16 cellular contexts compared by ENCODE assay signal in genomic region chr15:86445750-86446149, GRCh38.
DNase-seq lines count a peak whose midpoint lies in the region; ATAC-seq and TF ChIP-seq lines count a peak whose summit lies in the region.
"Had no signal": no experiment of that assay in that cellular context is flagged by ENCODE, and none has a peak within 500 bp of the region (broad histone marks: within the 10 kb centered on the region; RNA-seq: fewer than 3 reads in every experiment).

No MANE protein-coding gene starts in this region.

- H2AFZ ChIP-seq in GM23338 = 0 out of 2 replicates have a peak overlapping the region, but pooled peaks have one; percentile 7

- H4K20me1 ChIP-seq in GM23338 (replicated peaks; ENCODE audit: insufficient read depth) = no peaks in the 10 kb centered on the region

- no peaks in the 10 kb centered on the region for H3K27me3 ChIP-seq in GM23338 (ENCODE audit: insufficient read depth)
- no peaks in the 10 kb centered on the region for H3K27me3 ChIP-seq in body of pancreas
- H3K27me3 ChIP-seq in Caco-2 (replicated peaks; ENCODE audit: control insufficient read depth, insufficient read depth, low read length) = no peaks in the 10 kb centered on the region

- no TSS peak for BruUV-seq in Caco-2 (replicated peaks; lab: Mats Ljungman, UMichigan)

- H3K4me1 Mint-ChIP-seq in GM23338 (no peaks in the 10 kb centered on the region), brain (peaks cover 13% of the 10 kb centered on the region), Caco-2 (ENCODE audit: low read depth, unreplicated experiment) (no peaks in the 10 kb centered on the region)
- H3K4me1 Mint-ChIP-seq in activated T-helper 1 cell treated with anti-CD3 and anti-CD28 coated beads, Interleukin-12 subunit alpha, Interleukin-12 subunit beta, Interleukin-2, Interleukin-4 antibody, amounts not matched to agents 30 ng/mL and 10 ng/mL and 1 ng/mL, durations not matched to agents 14 hours and 24 hours and 36 hours (ENCODE audit: low read depth) = no peaks in the 10 kb centered on the region
- H3K4me1 Mint-ChIP-seq: B cell had no signal

- no peaks in the 10 kb centered on the region for H3K36me3 ChIP-seq in GM23338 (ENCODE audit: insufficient read depth)
- no peaks in the 10 kb centered on the region for H3K36me3 ChIP-seq in body of pancreas (replicated peaks in 1 of 2; ENCODE audit: insufficient read depth in 1 of 2, low read depth in 2 of 2)
- H3K36me3 ChIP-seq in Caco-2 (ENCODE audit: control insufficient read depth, insufficient read depth, low read length) = no peaks in the 10 kb centered on the region

- WGBS in body of pancreas, 2 donors = 49 to 51% methylated on average over 5 of the region's 5 CpGs

- H3K36me3 Mint-ChIP-seq in GM23338 (ENCODE audit: low read depth) = no peaks in the 10 kb centered on the region
- H3K36me3 Mint-ChIP-seq in brain = no peaks in the 10 kb centered on the region
- H3K36me3 Mint-ChIP-seq in activated T-helper 1 cell treated with anti-CD3 and anti-CD28 coated beads, Interleukin-12 subunit alpha, Interleukin-12 subunit beta, Interleukin-2, Interleukin-4 antibody, amounts not matched to agents 30 ng/mL and 10 ng/mL and 1 ng/mL, durations not matched to agents 14 hours and 24 hours and 36 hours (ENCODE audit: low read depth) = no peaks in the 10 kb centered on the region
- H3K36me3 Mint-ChIP-seq in Caco-2 (ENCODE audit: insufficient read depth, unreplicated experiment) = no peaks in the 10 kb centered on the region

- H3K27ac Mint-ChIP-seq in GM23338 (no peak overlapping the region), brain (peak overlapping the region in 3 of 5 experiments; percentile 67 to 89 (median 71)), Caco-2 (ENCODE audit: unreplicated experiment) (no peak overlapping the region)
- no peak overlapping the region for H3K27ac Mint-ChIP-seq in activated T-helper 1 cell treated with anti-CD3 and anti-CD28 coated beads, Interleukin-12 subunit alpha, Interleukin-12 subunit beta, Interleukin-2, Interleukin-4 antibody, amounts not matched to agents 30 ng/mL and 10 ng/mL and 1 ng/mL, durations not matched to agents 14 hours and 24 hours and 36 hours
- H3K27ac Mint-ChIP-seq: B cell; CD4-positive, alpha-beta T cell had no signal

- H3K4me3 Mint-ChIP-seq in GM23338 (no peak overlapping the region), brain (peak overlapping the region in 1 of 5 experiments; percentile 41), Caco-2 (ENCODE audit: unreplicated experiment) (no peak overlapping the region)
- no peak overlapping the region for H3K4me3 Mint-ChIP-seq in activated T-helper 1 cell treated with anti-CD3 and anti-CD28 coated beads, Interleukin-12 subunit alpha, Interleukin-12 subunit beta, Interleukin-2, Interleukin-4 antibody, amounts not matched to agents 30 ng/mL and 10 ng/mL and 1 ng/mL, durations not matched to agents 14 hours and 24 hours and 36 hours
- H3K4me3 Mint-ChIP-seq: B cell; CD4-positive, alpha-beta T cell had no signal

- H3K4me3 ChIP-seq in GM23338 (no peak overlapping the region), body of pancreas (no peak overlapping the region), Caco-2 (ENCODE audit: low read depth, low read length) (no peak overlapping the region)
- H3K4me3 ChIP-seq: K562 had no signal

- H3K27me3 Mint-ChIP-seq in GM23338 (ENCODE audit: insufficient read depth, low read depth, poor library complexity) (no peaks in the 10 kb centered on the region), brain (peaks cover 2% of the 10 kb centered on the region), Caco-2 (ENCODE audit: insufficient read depth, unreplicated experiment) (peaks cover 11% of the 10 kb centered on the region)
- H3K27me3 Mint-ChIP-seq in activated T-helper 1 cell treated with anti-CD3 and anti-CD28 coated beads, Interleukin-12 subunit alpha, Interleukin-12 subunit beta, Interleukin-2, Interleukin-4 antibody, amounts not matched to agents 30 ng/mL and 10 ng/mL and 1 ng/mL, durations not matched to agents 14 hours and 24 hours and 36 hours (ENCODE audit: insufficient read depth) = peaks cover 2% of the 10 kb centered on the region
- H3K27me3 Mint-ChIP-seq: B cell; CD4-positive, alpha-beta T cell had no signal

- DNase-seq in GM23338 (ENCODE audit: low spot score) (no peak), NCI-H524 (lab: John Stamatoyannopoulos, UW) (peak; percentile 99), body of pancreas (no peak), Caco-2 (no peak), epidermal melanocyte (ENCODE audit: insufficient read length, low spot score) (no peak)
- no peak for DNase-seq in activated T-helper 1 cell treated with anti-CD3 and anti-CD28 coated beads, Interleukin-12 subunit alpha, Interleukin-12 subunit beta, Interleukin-2, Interleukin-4 antibody, amounts not matched to agents 30 ng/mL and 10 ng/mL and 1 ng/mL, durations not matched to agents 14 hours and 24 hours and 36 hours (ENCODE audit: low spot score)
- DNase-seq: ACHN; C1 segment of cervical spinal cord; CD4-positive, alpha-beta T cell; DND-41; GDM1 had no signal

- no peaks in the 10 kb centered on the region for H3K4me1 ChIP-seq in GM23338 (ENCODE audit: insufficient read depth)
- H3K4me1 ChIP-seq in body of pancreas = no peaks in the 10 kb centered on the region
- H3K4me1 ChIP-seq in Caco-2 = no peaks in the 10 kb centered on the region

- TF ChIP-seq CTCF in GM23338 (conservative IDR thresholded peaks at IDR 0.05; ENCODE audit: low read depth in 2 of 2) (no peak), brain (conservative IDR thresholded peaks at IDR 0.05) (no peak), body of pancreas (IDR thresholded peaks at IDR 0.05) (no peak), Caco-2 (IDR thresholded peaks at IDR 0.05; ENCODE audit: insufficient read depth in 1 of 2, low read depth in 1 of 2, low read length in 1 of 2, severe bottlenecking in 1 of 2, unreplicated experiment in 1 of 2) (no peak)

- H3K9me3 Mint-ChIP-seq in GM23338 (no peaks in the 10 kb centered on the region), brain (peaks cover 0 to 3% (median 0%) of the 10 kb centered on the region in 5 experiments), Caco-2 (ENCODE audit: unreplicated experiment) (no peaks in the 10 kb centered on the region)
- peaks cover 4% of the 10 kb centered on the region for H3K9me3 Mint-ChIP-seq in activated T-helper 1 cell treated with anti-CD3 and anti-CD28 coated beads, Interleukin-12 subunit alpha, Interleukin-12 subunit beta, Interleukin-2, Interleukin-4 antibody, amounts not matched to agents 30 ng/mL and 10 ng/mL and 1 ng/mL, durations not matched to agents 14 hours and 24 hours and 36 hours
- H3K9me3 Mint-ChIP-seq: CD4-positive, alpha-beta T cell had no signal

- ATAC-seq in GM23338 = no peak
- ATAC-seq in body of pancreas = no peak
- ATAC-seq: HCT116, K562 had no signal

- no peaks in the 10 kb centered on the region for H3K79me2 ChIP-seq in GM23338 (replicated peaks; ENCODE audit: insufficient read depth)

- CTCF ChIA-PET in Caco-2 (lab: Charles Lee) = no interaction called here

- no peaks in the 10 kb centered on the region for H3F3A ChIP-seq in GM23338 (replicated peaks; ENCODE audit: low read depth)

- POLR2A ChIA-PET in Caco-2 (lab: Charles Lee) = no interaction called here

- intact Hi-C loops in activated T-helper 1 cell treated with anti-CD3 and anti-CD28 coated beads, Interleukin-12 subunit alpha, Interleukin-12 subunit beta, Interleukin-2, Interleukin-4 antibody, amounts not matched to agents 30 ng/mL and 10 ng/mL and 1 ng/mL, durations not matched to agents 14 hours and 24 hours and 36 hours (cut with micrococcal nuclease) = no loop called here
- intact Hi-C loops in body of pancreas (cut with DNase I) = no loop called here
- intact Hi-C loops in Caco-2 (cut with micrococcal nuclease; ENCODE audit: unreplicated experiment) = no loop called here

- H3K27ac ChIP-seq in GM23338 (ENCODE audit: low read depth) (no peak overlapping the region), body of pancreas (no peak overlapping the region)
- H3K27ac ChIP-seq: HL-60 had no signal

- H3K4me2 ChIP-seq in GM23338 = no peak overlapping the region

- no peak for TF ChIP-seq POLR2A in body of pancreas (IDR thresholded peaks at IDR 0.05)

- H3K9me2 ChIP-seq in GM23338 (ENCODE audit: insufficient read depth) = no peaks in the 10 kb centered on the region; the same call in 1 of the 2 replicates

- H3K9me3 ChIP-seq in body of pancreas = no peaks in the 10 kb centered on the region
- no peaks in the 10 kb centered on the region for H3K9me3 ChIP-seq in Caco-2

TF ChIP-seq in GM23338, 12 proteins besides CTCF, POLR2A, EP300 and RAD21 (continues in another document):
- no peak for TF ChIP-seq ZNF114 (CRISPR knock-in tag; IDR thresholded peaks at IDR 0.05)
- no peak for TF ChIP-seq STAT1 (IDR thresholded peaks at IDR 0.05; ENCODE audit: unreplicated experiment)
- no peak for TF ChIP-seq NANOG (IDR thresholded peaks at IDR 0.05; ENCODE audit: borderline replicate concordance)
- TF ChIP-seq, protein P1, sequence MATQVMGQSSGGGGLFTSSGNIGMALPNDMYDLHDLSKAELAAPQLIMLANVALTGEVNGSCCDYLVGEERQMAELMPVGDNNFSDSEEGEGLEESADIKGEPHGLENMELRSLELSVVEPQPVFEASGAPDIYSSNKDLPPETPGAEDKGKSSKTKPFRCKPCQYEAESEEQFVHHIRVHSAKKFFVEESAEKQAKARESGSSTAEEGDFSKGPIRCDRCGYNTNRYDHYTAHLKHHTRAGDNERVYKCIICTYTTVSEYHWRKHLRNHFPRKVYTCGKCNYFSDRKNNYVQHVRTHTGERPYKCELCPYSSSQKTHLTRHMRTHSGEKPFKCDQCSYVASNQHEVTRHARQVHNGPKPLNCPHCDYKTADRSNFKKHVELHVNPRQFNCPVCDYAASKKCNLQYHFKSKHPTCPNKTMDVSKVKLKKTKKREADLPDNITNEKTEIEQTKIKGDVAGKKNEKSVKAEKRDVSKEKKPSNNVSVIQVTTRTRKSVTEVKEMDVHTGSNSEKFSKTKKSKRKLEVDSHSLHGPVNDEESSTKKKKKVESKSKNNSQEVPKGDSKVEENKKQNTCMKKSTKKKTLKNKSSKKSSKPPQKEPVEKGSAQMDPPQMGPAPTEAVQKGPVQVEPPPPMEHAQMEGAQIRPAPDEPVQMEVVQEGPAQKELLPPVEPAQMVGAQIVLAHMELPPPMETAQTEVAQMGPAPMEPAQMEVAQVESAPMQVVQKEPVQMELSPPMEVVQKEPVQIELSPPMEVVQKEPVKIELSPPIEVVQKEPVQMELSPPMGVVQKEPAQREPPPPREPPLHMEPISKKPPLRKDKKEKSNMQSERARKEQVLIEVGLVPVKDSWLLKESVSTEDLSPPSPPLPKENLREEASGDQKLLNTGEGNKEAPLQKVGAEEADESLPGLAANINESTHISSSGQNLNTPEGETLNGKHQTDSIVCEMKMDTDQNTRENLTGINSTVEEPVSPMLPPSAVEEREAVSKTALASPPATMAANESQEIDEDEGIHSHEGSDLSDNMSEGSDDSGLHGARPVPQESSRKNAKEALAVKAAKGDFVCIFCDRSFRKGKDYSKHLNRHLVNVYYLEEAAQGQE (IDR thresholded peaks at IDR 0.05; ENCODE audit: unreplicated experiment) = no peak
- no peak for TF ChIP-seq CREB1 (CRISPR knock-in tag; IDR thresholded peaks at IDR 0.05; ENCODE audit: low read depth)
- no peak for TF ChIP-seq JUNB (IDR thresholded peaks at IDR 0.05; ENCODE audit: unreplicated experiment)
- TF ChIP-seq POLR2AphosphoS5 (IDR thresholded peaks at IDR 0.05; ENCODE audit: low read depth) = no peak
- TF ChIP-seq EZH2 (IDR thresholded peaks at IDR 0.05; ENCODE audit: low read depth, unreplicated experiment) = no peak

Comparison
In these comparisons a context has a peak if more than half of its experiments do, and no peak if none do; other contexts are left out.
1. DNase-seq: peak in NCI-H524 (2 of 2); none in GM23338 (single experiment), activated T-helper 1 cell treated with anti-CD3 and anti-CD28 coated beads, Interleukin-12 subunit alpha, Interleukin-12 subunit beta, Interleukin-2, Interleukin-4 antibody, amounts not matched to agents 30 ng/mL and 10 ng/mL and 1 ng/mL, durations not matched to agents 14 hours and 24 hours and 36 hours (single experiment), body of pancreas (0 of 4), Caco-2 (0 of 2) and epidermal melanocyte (single experiment).
2. H3K27ac Mint-ChIP-seq: peak in brain (3 of 5); none in GM23338 (single experiment), activated T-helper 1 cell treated with anti-CD3 and anti-CD28 coated beads, Interleukin-12 subunit alpha, Interleukin-12 subunit beta, Interleukin-2, Interleukin-4 antibody, amounts not matched to agents 30 ng/mL and 10 ng/mL and 1 ng/mL, durations not matched to agents 14 hours and 24 hours and 36 hours (single experiment) and Caco-2 (single experiment).